Comparison of ENCODE assay signal across 32 cellular contexts in genomic region chr4:118346495-118346894, GRCh38. TPM values are rescaled to one million over a fixed set of nuclear protein-coding genes. Genes with fewer than 3 reads are reported as not detected.
"Had no signal": no experiment of that assay in that cellular context is flagged by ENCODE, and none has a peak within 500 bp of the region (broad histone marks: within the 10 kb centered on the region; RNA-seq: fewer than 3 reads in every experiment).

No MANE protein-coding gene starts in this region.

- H3K27me3 ChIP-seq: body of pancreas, breast epithelium, MG63, SJCRH30 had no signal

- H3K4me1 ChIP-seq: adrenal gland, breast epithelium, SJCRH30 had no signal

- H3K27ac Mint-ChIP-seq: activated CD4-positive, alpha-beta T cell treated with anti-CD3 and anti-CD28 coated beads for 36 hours; activated CD4-positive, alpha-beta T cell treated with anti-CD3 and anti-CD28 coated beads, Interleukin-2, amount 10 ng/mL, durations not matched to agents 7 days and 5 days; activated CD8-positive, alpha-beta T cell treated with anti-CD3 and anti-CD28 coated beads, Interleukin-2, amount 10 ng/mL, durations not matched to agents 7 days and 5 days; activated naive CD4-positive, alpha-beta T cell treated with anti-CD3 and anti-CD28 coated beads, Interleukin-2, amount 50 U/mL, for 24 hours; activated T-cell treated with anti-CD3 and anti-CD28 coated beads, Interleukin-2, amount 50 U/mL, for 72 hours; activated T-helper 2 cell treated with anti-CD3 and anti-CD28 coated beads, Interferon-gamma antibody, Interleukin-2, Interleukin-4, amounts not matched to agents 10 μg/mL and 5 μg/mL and 100 μg/mL, durations not matched to agents 14 hours and 24 hours and 36 hours; T-helper 1 cell treated with Interleukin-12 subunit alpha and Interleukin-12 subunit beta and Interleukin-4 antibody, amounts not matched to agents 30 μg/mL and 1 μg/mL, for 36 hours; T-helper 2 cell treated with Interferon-gamma antibody and Interleukin-4, amounts not matched to agents 5 μg/mL and 100 μg/mL, for 36 hours; WTC11 had no signal

- H3K36me3 ChIP-seq: adrenal gland, breast epithelium, SJCRH30 had no signal

- H3K4me1 Mint-ChIP-seq: activated CD4-positive, alpha-beta T cell treated with anti-CD3 and anti-CD28 coated beads for 36 hours; activated CD4-positive, alpha-beta T cell treated with anti-CD3 and anti-CD28 coated beads, Interleukin-2, amount 10 ng/mL, durations not matched to agents 7 days and 5 days had no signal

- ATAC-seq: activated CD4-positive, alpha-beta T cell treated with anti-CD3 and anti-CD28 coated beads for 36 hours; activated CD4-positive, CD25-positive, alpha-beta regulatory T cell treated with anti-CD3 and anti-CD28 coated beads, Interleukin-2, amount 50 U/mL, for 24 hours; activated CD8-positive, alpha-beta T cell treated with anti-CD3 and anti-CD28 coated beads, Interleukin-2, amount 10 ng/mL, durations not matched to agents 7 days and 5 days; activated T-cell treated with anti-CD3 and anti-CD28 coated beads, Interleukin-2, amount 50 U/mL, for 72 hours; body of pancreas; Panc1; WTC11 had no signal

- H3K9ac ChIP-seq: SK-N-SH had no signal

- H3K27ac ChIP-seq: adrenal gland, body of pancreas, breast epithelium, SJCRH30 had no signal

- DNase-seq: activated CD4-positive, alpha-beta T cell treated with anti-CD3 and anti-CD28 coated beads for 36 hours; activated CD4-positive, alpha-beta T cell treated with anti-CD3 and anti-CD28 coated beads, Interleukin-2, amount 10 ng/mL, durations not matched to agents 7 days and 5 days; activated CD4-positive, alpha-beta T cell treated with anti-CD3 and anti-CD28 coated beads, Interleukin-2, amount 50 U/mL, for 48 hours; activated CD8-positive, alpha-beta T cell treated with anti-CD3 and anti-CD28 coated beads, Interleukin-2, amount 10 ng/mL, durations not matched to agents 7 days and 5 days; activated gamma-delta T cell; activated naive CD4-positive, alpha-beta T cell treated with Interleukin-2 at 50 U/mL for 16 hours; activated T-cell treated with anti-CD3 and anti-CD28 coated beads, Interleukin-2, amount 50 U/mL, for 72 hours; adrenal gland; body of pancreas; cerebellar nuclear complex; Kasumi-1; KG1; MG63; NCI-H1048; NCI-H1436 treated with DMSO at 0.1 percent for 48 hours; NCI-H1694 treated with DMSO at 0.1 percent for 48 hours; NCI-H2029; NCI-H345; NCI-H510A; NCI-H526; NCI-H774; SHP77; SJCRH30; SK-N-SH had no signal

- H3K4me3 ChIP-seq: adrenal gland, body of pancreas, breast epithelium, MG63, SJCRH30 had no signal

- H3K4me3 Mint-ChIP-seq: activated CD4-positive, alpha-beta T cell treated with anti-CD3 and anti-CD28 coated beads for 36 hours; activated CD4-positive, alpha-beta T cell treated with anti-CD3 and anti-CD28 coated beads, Interleukin-2, amount 10 ng/mL, durations not matched to agents 7 days and 5 days; activated CD8-positive, alpha-beta T cell treated with anti-CD3 and anti-CD28 coated beads, Interleukin-2, amount 10 ng/mL, durations not matched to agents 7 days and 5 days; activated naive CD4-positive, alpha-beta T cell treated with anti-CD3 and anti-CD28 coated beads, Interleukin-2, amount 50 U/mL, for 24 hours; activated T-cell treated with anti-CD3 and anti-CD28 coated beads, Interleukin-2, amount 50 U/mL, for 72 hours; T-helper 1 cell treated with Interleukin-12 subunit alpha and Interleukin-12 subunit beta and Interleukin-4 antibody, amounts not matched to agents 30 μg/mL and 1 μg/mL, for 36 hours; T-helper 2 cell treated with Interferon-gamma antibody and Interleukin-4, amounts not matched to agents 5 μg/mL and 100 μg/mL, for 36 hours; WTC11 had no signal

- H3K9me3 Mint-ChIP-seq: activated CD4-positive, alpha-beta T cell treated with anti-CD3 and anti-CD28 coated beads, Interleukin-2, amount 10 ng/mL, durations not matched to agents 7 days and 5 days; activated naive CD4-positive, alpha-beta T cell treated with anti-CD3 and anti-CD28 coated beads, Interleukin-2, amount 50 U/mL, for 24 hours; activated T-cell treated with anti-CD3 and anti-CD28 coated beads, Interleukin-2, amount 50 U/mL, for 72 hours; activated T-helper 2 cell treated with anti-CD3 and anti-CD28 coated beads, Interferon-gamma antibody, Interleukin-2, Interleukin-4, amounts not matched to agents 10 μg/mL and 5 μg/mL and 100 μg/mL, durations not matched to agents 14 hours and 24 hours and 36 hours; T-helper 1 cell treated with Interleukin-12 subunit alpha and Interleukin-12 subunit beta and Interleukin-4 antibody, amounts not matched to agents 30 μg/mL and 1 μg/mL, for 36 hours; T-helper 2 cell treated with Interferon-gamma antibody and Interleukin-4, amounts not matched to agents 5 μg/mL and 100 μg/mL, for 36 hours; WTC11 had no signal

- H3K36me3 Mint-ChIP-seq: activated naive CD4-positive, alpha-beta T cell treated with anti-CD3 and anti-CD28 coated beads, Interleukin-2, amount 50 U/mL, for 24 hours; WTC11 had no signal

- H3K9me3 ChIP-seq: adrenal gland, body of pancreas, breast epithelium, MG63, SJCRH30, SK-N-SH had no signal

RNA-seq across cellular contexts. Expression of gene PRSS12, which starts 6.3 kb away (rescaled TPM):
- total RNA-seq: activated CD4-positive, alpha-beta T cell treated with anti-CD3 and anti-CD28 coated beads for 36 hours; activated CD4-positive, alpha-beta T cell treated with anti-CD3 and anti-CD28 coated beads, Interleukin-2, amount 10 ng/mL, durations not matched to agents 7 days and 5 days; activated CD8-positive, alpha-beta T cell treated with anti-CD3 and anti-CD28 coated beads, Interleukin-2, amount 10 ng/mL, durations not matched to agents 7 days and 5 days; activated T-helper 2 cell treated with anti-CD3 and anti-CD28 coated beads, Interferon-gamma antibody, Interleukin-2, Interleukin-4, amounts not matched to agents 10 μg/mL and 5 μg/mL and 100 μg/mL, durations not matched to agents 14 hours and 24 hours and 36 hours had no signal
